1 cellular context compared by ENCODE assay signal in the genomic region with DNA sequence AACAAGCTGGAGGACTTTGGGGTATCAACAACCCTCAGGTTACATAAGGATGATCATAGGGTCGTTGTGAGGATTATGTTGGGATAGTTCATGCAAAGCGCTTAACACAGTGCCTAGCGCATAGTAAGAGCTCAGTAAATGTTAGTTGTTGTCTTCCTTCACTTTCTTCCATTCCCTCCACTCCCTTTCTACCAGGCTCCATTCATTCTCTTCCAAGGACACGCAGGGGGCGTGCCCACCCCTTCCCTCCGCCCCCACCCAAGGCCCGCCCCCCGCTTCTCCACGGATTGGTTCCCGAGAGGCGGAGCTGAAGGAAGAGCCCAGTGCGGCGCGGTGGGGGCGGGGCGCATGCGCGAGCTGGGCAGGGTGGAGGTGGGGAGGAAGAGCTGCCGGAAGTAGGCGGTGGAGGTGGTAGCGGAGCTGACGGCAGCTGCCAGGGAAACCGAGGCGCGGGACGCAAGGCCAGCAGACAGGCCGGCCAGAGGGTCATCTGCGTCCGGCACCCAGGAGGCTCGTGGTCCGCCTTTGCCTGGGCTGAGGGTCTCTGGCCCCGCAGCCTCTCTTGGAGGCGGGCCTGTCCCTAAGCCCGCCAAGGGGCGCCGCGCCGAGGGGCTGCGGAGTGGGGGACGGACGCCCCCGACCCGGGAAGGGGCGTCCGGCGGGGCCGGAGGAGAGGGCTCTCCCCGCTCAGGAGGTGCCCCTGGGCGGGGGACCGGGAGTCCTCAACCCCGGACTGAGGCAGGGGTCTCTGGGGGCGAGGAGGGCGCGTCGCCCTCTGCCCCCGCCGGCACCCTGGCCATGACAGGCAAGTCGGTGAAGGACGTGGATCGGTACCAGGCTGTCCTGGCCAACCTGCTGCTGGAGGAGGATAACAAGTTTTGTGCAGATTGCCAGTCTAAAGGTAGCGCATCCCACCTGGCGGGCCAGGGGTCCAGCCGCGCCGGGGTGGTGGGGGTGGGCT.
TF ChIP-seq lines count a peak whose summit lies in the region.

A gene (plus strand): TSS at position 405 of the 961 bp plus-strand sequence. CDS start 394 bp downstream, at position 799.

TF ChIP-seq in K562, 482 proteins besides CTCF, POLR2A, EP300 and RAD21 (continued from another document and continues in another):
- TF ChIP-seq NCOA1 (IDR thresholded peaks at IDR 0.05; ENCODE audit: low read depth) (no peak), TFAM (CRISPR knock-in tag; conservative IDR thresholded peaks at IDR 0.05) (no peak), ZNF3 (CRISPR knock-in tag; IDR thresholded peaks at IDR 0.05) (no peak), ADNP (tag; IDR thresholded peaks at IDR 0.05) (no peak), ZNF217 (CRISPR knock-in tag; IDR thresholded peaks at IDR 0.05) (no peak), HMGN3 (IDR thresholded peaks at IDR 0.05; ENCODE audit: borderline replicate concordance, extremely low read depth, insufficient read length, low read depth, low read length) (peak; percentile 66), WHSC1 (IDR thresholded peaks at IDR 0.05; ENCODE audit: low read length) (no peak), TBL1XR1 (IDR thresholded peaks at IDR 0.05; ENCODE audit: low read length in 2 of 2) (no peak), ZC3H11A (IDR thresholded peaks at IDR 0.05; ENCODE audit: low read depth, low read length) (no peak), SP1 (CRISPR knock-in tag; IDR thresholded peaks at IDR 0.05) (peak; percentile 56; the same call in 1 of the 2 replicates), ZNF584 (CRISPR knock-in tag; IDR thresholded peaks at IDR 0.05; ENCODE audit: low read depth) (no peak), NR4A1 (CRISPR knock-in tag; IDR thresholded peaks at IDR 0.05) (no peak), NR4A1 (tag; IDR thresholded peaks at IDR 0.05) (no peak), ZFPM2 (CRISPR knock-in tag; IDR thresholded peaks at IDR 0.05) (no peak), TAF9B (IDR thresholded peaks at IDR 0.05; ENCODE audit: partially characterized antibody) (no peak), IRF2 (CRISPR knock-in tag; IDR thresholded peaks at IDR 0.05) (no peak), ETS2 (tag; IDR thresholded peaks at IDR 0.05; ENCODE audit: borderline replicate concordance, poor library complexity, severe bottlenecking) (no peak), ESRRA (IDR thresholded peaks at IDR 0.05; ENCODE audit: borderline replicate concordance, low read depth) (no peak), PHB (CRISPR knock-in tag; IDR thresholded peaks at IDR 0.05) (0 out of 2 replicates have a peak, but pooled peaks have one; percentile 68), MEIS2 (IDR thresholded peaks at IDR 0.05; ENCODE audit: partially characterized antibody) (peak; percentile 82), SMARCA4 (IDR thresholded peaks at IDR 0.05) (no peak), NRF1 (conservative IDR thresholded peaks at IDR 0.05 in 1 of 2, IDR thresholded peaks at IDR 0.05 in 1 of 2) (peak; percentile 94 to 95), STAT5B (CRISPR knock-in tag; IDR thresholded peaks at IDR 0.05) (no peak), PTBP1 (IDR thresholded peaks at IDR 0.05; ENCODE audit: low read depth, low read length) (no peak), TCFL5 (CRISPR knock-in tag; conservative IDR thresholded peaks at IDR 0.05) (no peak), MCM5 (IDR thresholded peaks at IDR 0.05; ENCODE audit: low read depth) (no peak), CHD4 (IDR thresholded peaks at IDR 0.05; ENCODE audit: insufficient read depth, insufficient replicate concordance, low read depth, low read length, poor library complexity, severe bottlenecking) (peak; percentile 7), JUND (IDR thresholded peaks at IDR 0.05; ENCODE audit: borderline replicate concordance, low read depth, low read length) (no peak), JUND (tag; IDR thresholded peaks at IDR 0.05; ENCODE audit: borderline replicate concordance, low read depth, low read length) (no peak), SNRNP70 (optimal IDR thresholded peaks at IDR 0.05; ENCODE audit: low read depth, low read length) (no peak)
- TF ChIP-seq, protein P1, sequence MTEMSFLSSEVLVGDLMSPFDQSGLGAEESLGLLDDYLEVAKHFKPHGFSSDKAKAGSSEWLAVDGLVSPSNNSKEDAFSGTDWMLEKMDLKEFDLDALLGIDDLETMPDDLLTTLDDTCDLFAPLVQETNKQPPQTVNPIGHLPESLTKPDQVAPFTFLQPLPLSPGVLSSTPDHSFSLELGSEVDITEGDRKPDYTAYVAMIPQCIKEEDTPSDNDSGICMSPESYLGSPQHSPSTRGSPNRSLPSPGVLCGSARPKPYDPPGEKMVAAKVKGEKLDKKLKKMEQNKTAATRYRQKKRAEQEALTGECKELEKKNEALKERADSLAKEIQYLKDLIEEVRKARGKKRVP (CRISPR knock-in tag; IDR thresholded peaks at IDR 0.05) = no peak
- TF ChIP-seq, protein P2, sequence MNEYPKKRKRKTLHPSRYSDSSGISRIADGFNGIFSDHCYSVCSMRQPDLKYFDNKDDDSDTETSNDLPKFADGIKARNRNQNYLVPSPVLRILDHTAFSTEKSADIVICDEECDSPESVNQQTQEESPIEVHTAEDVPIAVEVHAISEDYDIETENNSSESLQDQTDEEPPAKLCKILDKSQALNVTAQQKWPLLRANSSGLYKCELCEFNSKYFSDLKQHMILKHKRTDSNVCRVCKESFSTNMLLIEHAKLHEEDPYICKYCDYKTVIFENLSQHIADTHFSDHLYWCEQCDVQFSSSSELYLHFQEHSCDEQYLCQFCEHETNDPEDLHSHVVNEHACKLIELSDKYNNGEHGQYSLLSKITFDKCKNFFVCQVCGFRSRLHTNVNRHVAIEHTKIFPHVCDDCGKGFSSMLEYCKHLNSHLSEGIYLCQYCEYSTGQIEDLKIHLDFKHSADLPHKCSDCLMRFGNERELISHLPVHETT (CRISPR knock-in tag; conservative IDR thresholded peaks at IDR 0.05 in 1 of 2, IDR thresholded peaks at IDR 0.05 in 1 of 2) = 0 out of 4 replicates have a peak, but pooled peaks of 1 of the 2 experiments have one; percentile 19
- TF ChIP-seq, protein P3, sequence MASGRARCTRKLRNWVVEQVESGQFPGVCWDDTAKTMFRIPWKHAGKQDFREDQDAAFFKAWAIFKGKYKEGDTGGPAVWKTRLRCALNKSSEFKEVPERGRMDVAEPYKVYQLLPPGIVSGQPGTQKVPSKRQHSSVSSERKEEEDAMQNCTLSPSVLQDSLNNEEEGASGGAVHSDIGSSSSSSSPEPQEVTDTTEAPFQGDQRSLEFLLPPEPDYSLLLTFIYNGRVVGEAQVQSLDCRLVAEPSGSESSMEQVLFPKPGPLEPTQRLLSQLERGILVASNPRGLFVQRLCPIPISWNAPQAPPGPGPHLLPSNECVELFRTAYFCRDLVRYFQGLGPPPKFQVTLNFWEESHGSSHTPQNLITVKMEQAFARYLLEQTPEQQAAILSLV (tag; IDR thresholded peaks at IDR 0.05) = no peak
- TF ChIP-seq, protein P4, sequence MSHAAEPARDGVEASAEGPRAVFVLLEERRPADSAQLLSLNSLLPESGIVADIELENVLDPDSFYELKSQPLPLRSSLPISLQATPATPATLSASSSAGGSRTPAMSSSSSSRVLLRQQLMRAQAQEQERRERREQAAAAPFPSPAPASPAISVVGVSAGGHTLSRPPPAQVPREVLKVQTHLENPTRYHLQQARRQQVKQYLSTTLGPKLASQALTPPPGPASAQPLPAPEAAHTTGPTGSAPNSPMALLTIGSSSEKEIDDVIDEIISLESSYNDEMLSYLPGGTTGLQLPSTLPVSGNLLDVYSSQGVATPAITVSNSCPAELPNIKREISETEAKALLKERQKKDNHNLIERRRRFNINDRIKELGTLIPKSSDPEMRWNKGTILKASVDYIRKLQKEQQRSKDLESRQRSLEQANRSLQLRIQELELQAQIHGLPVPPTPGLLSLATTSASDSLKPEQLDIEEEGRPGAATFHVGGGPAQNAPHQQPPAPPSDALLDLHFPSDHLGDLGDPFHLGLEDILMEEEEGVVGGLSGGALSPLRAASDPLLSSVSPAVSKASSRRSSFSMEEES (CRISPR knock-in tag; IDR thresholded peaks at IDR 0.05) = no peak
- TF ChIP-seq, protein P5, sequence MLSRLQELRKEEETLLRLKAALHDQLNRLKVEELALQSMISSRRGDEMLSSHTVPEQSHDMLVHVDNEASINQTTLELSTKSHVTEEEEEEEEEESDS (CRISPR knock-in tag; IDR thresholded peaks at IDR 0.05) = no peak
- TF ChIP-seq, protein P6, sequence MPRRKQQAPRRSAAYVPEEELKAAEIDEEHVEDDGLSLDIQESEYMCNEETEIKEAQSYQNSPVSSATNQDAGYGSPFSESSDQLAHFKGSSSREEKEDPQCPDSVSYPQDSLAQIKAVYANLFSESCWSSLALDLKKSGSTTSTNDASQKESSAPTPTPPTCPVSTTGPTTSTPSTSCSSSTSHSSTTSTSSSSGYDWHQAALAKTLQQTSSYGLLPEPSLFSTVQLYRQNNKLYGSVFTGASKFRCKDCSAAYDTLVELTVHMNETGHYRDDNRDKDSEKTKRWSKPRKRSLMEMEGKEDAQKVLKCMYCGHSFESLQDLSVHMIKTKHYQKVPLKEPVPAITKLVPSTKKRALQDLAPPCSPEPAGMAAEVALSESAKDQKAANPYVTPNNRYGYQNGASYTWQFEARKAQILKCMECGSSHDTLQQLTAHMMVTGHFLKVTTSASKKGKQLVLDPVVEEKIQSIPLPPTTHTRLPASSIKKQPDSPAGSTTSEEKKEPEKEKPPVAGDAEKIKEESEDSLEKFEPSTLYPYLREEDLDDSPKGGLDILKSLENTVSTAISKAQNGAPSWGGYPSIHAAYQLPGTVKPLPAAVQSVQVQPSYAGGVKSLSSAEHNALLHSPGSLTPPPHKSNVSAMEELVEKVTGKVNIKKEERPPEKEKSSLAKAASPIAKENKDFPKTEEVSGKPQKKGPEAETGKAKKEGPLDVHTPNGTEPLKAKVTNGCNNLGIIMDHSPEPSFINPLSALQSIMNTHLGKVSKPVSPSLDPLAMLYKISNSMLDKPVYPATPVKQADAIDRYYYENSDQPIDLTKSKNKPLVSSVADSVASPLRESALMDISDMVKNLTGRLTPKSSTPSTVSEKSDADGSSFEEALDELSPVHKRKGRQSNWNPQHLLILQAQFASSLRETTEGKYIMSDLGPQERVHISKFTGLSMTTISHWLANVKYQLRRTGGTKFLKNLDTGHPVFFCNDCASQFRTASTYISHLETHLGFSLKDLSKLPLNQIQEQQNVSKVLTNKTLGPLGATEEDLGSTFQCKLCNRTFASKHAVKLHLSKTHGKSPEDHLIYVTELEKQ (CRISPR knock-in tag; IDR thresholded peaks at IDR 0.05) = no peak
- TF ChIP-seq, protein P7, sequence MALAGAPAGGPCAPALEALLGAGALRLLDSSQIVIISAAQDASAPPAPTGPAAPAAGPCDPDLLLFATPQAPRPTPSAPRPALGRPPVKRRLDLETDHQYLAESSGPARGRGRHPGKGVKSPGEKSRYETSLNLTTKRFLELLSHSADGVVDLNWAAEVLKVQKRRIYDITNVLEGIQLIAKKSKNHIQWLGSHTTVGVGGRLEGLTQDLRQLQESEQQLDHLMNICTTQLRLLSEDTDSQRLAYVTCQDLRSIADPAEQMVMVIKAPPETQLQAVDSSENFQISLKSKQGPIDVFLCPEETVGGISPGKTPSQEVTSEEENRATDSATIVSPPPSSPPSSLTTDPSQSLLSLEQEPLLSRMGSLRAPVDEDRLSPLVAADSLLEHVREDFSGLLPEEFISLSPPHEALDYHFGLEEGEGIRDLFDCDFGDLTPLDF (CRISPR knock-in tag; IDR thresholded peaks at IDR 0.05) = no peak
- TF ChIP-seq, protein P8, sequence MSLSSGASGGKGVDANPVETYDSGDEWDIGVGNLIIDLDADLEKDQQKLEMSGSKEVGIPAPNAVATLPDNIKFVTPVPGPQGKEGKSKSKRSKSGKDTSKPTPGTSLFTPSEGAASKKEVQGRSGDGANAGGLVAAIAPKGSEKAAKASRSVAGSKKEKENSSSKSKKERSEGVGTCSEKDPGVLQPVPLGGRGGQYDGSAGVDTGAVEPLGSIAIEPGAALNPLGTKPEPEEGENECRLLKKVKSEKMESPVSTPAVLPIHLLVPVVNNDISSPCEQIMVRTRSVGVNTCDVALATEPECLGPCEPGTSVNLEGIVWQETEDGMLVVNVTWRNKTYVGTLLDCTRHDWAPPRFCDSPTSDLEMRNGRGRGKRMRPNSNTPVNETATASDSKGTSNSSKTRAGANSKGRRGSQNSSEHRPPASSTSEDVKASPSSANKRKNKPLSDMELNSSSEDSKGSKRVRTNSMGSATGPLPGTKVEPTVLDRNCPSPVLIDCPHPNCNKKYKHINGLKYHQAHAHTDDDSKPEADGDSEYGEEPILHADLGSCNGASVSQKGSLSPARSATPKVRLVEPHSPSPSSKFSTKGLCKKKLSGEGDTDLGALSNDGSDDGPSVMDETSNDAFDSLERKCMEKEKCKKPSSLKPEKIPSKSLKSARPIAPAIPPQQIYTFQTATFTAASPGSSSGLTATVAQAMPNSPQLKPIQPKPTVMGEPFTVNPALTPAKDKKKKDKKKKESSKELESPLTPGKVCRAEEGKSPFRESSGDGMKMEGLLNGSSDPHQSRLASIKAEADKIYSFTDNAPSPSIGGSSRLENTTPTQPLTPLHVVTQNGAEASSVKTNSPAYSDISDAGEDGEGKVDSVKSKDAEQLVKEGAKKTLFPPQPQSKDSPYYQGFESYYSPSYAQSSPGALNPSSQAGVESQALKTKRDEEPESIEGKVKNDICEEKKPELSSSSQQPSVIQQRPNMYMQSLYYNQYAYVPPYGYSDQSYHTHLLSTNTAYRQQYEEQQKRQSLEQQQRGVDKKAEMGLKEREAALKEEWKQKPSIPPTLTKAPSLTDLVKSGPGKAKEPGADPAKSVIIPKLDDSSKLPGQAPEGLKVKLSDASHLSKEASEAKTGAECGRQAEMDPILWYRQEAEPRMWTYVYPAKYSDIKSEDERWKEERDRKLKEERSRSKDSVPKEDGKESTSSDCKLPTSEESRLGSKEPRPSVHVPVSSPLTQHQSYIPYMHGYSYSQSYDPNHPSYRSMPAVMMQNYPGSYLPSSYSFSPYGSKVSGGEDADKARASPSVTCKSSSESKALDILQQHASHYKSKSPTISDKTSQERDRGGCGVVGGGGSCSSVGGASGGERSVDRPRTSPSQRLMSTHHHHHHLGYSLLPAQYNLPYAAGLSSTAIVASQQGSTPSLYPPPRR (CRISPR knock-in tag; IDR thresholded peaks at IDR 0.05; ENCODE audit: borderline replicate concordance) = no peak
- TF ChIP-seq, protein P9, sequence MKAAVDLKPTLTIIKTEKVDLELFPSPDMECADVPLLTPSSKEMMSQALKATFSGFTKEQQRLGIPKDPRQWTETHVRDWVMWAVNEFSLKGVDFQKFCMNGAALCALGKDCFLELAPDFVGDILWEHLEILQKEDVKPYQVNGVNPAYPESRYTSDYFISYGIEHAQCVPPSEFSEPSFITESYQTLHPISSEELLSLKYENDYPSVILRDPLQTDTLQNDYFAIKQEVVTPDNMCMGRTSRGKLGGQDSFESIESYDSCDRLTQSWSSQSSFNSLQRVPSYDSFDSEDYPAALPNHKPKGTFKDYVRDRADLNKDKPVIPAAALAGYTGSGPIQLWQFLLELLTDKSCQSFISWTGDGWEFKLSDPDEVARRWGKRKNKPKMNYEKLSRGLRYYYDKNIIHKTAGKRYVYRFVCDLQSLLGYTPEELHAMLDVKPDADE (conservative IDR thresholded peaks at IDR 0.05; ENCODE audit: control insufficient read depth, low read depth, low read length) = peak; percentile 87
